Comparison of ENCODE assay signal across 27 cellular contexts in the genomic region with DNA sequence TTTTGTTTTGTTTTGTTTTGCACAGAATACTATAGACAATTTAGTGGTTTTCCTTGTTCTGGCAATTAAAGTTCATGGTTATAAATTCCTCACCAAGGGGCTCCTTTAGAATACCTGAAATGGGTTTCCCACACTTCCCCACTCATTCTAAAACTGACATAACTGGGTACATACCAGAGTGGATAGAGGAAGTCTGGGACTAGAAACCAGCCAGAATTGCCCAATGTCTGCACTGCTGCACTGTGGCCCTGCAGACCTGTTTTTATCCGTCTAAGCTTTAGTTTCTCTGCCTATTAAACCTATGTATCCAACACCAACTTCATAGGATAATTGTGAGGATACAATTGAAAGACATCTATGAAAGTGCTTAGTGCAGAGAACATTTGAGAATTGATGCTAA.
DNase-seq lines count a peak whose midpoint lies in the region; ATAC-seq and TF ChIP-seq lines count a peak whose summit lies in the region.
"Had no signal": no experiment of that assay in that cellular context is flagged by ENCODE, and none has a peak within 500 bp of the region (broad histone marks: within the 10 kb centered on the region; RNA-seq: fewer than 3 reads in every experiment).

No MANE protein-coding gene starts in this region.

- H3K4me1 ChIP-seq in left lung (peaks cover 0 to 15% of the 10 kb centered on the region in 2 donors), aorta (ENCODE audit: control insufficient read depth in 1 of 2, insufficient read depth in 2 of 2, low read length in 2 of 2) (no peaks in the 10 kb centered on the region)
- H3K4me1 ChIP-seq: body of pancreas, Caco-2, esophagus squamous epithelium had no signal

- no peak overlapping the region for H3K4me3 ChIP-seq in left lung
- H3K4me3 ChIP-seq in aorta (ENCODE audit: low read length in 2 of 2) = no peak overlapping the region
- H3K4me3 ChIP-seq: body of pancreas, dorsolateral prefrontal cortex, esophagus squamous epithelium, hepatocyte, lung, tibial nerve had no signal

- intact Hi-C loops in left lung (cut with DNase I) = no loop called here
- intact Hi-C loops in aorta (cut with DNase I) = no loop called here

- WGBS in aorta, 2 donors = 65 to 76% methylated on average over 1 of the region's 1 CpG

- peak; percentile 10 to 32 for DNase-seq in NOMO-1 (lab: John Stamatoyannopoulos, UW; ENCODE audit: unreplicated experiment in 2 of 2)
- no peak for DNase-seq in NOMO-1 treated with dmso at 0.1 percent for 144 hours (lab: John Stamatoyannopoulos, UW; ENCODE audit: unreplicated experiment)
- peak; percentile 9 for DNase-seq in UCSD-AML1 (lab: John Stamatoyannopoulos, UW; ENCODE audit: unreplicated experiment)
- no peak for DNase-seq in left lung
- DNase-seq in aorta = no peak
- DNase-seq: activated CD4-positive, alpha-beta T cell treated with anti-CD3 and anti-CD28 coated beads, Interleukin-2, amount 50 U/mL, for 4 hours; activated CD8-positive, alpha-beta memory T cell treated with anti-CD3 and anti-CD28 coated beads, Interleukin-2, amount 10 ng/mL, durations not matched to agents 7 days and 5 days; activated gamma-delta T cell; activated naive CD8-positive, alpha-beta T cell treated with anti-CD3 and anti-CD28 coated beads, Interleukin-2, amount 10 ng/mL, durations not matched to agents 7 days and 5 days; activated T-cell treated with anti-CD3 and anti-CD28 coated beads, Interleukin-2, amount 50 U/mL, for 4 hours; body of pancreas; Caco-2; cerebellar nuclear complex; DMS53; dorsolateral prefrontal cortex; esophagus squamous epithelium; NCI-H2029 treated with DMSO at 0.1 percent for 48 hours; RPMI8226; stimulated activated CD4-positive, alpha-beta T cell treated with anti-CD3 and anti-CD28 coated beads, Interleukin-15, amount 100 ng/mL, for 24 hours; stimulated activated CD4-positive, alpha-beta T cell treated with anti-CD3 and anti-CD28 coated beads, Interleukin-4, amount 100 ng/mL, for 4 hours had no signal

- H3K36me3 ChIP-seq in left lung (no peaks in the 10 kb centered on the region), aorta (ENCODE audit: control insufficient read depth in 1 of 2, insufficient read depth in 2 of 2, low read length in 1 of 2) (no peaks in the 10 kb centered on the region)
- H3K36me3 ChIP-seq: esophagus squamous epithelium, tibial nerve had no signal

- H3K27ac ChIP-seq in left lung (no peak overlapping the region), aorta (ENCODE audit: low read depth in 1 of 2, low read length in 2 of 2) (no peak overlapping the region)
- H3K27ac ChIP-seq: 22Rv1, body of pancreas, dorsolateral prefrontal cortex, esophagus squamous epithelium, hepatocyte, tibial nerve had no signal

- no peaks in the 10 kb centered on the region for H3K27me3 ChIP-seq in left lung
- no peaks in the 10 kb centered on the region for H3K27me3 ChIP-seq in aorta (ENCODE audit: control insufficient read depth in 1 of 2, insufficient read depth in 2 of 2, low read length in 1 of 2)
- H3K27me3 ChIP-seq: body of pancreas, dorsolateral prefrontal cortex, esophagus squamous epithelium, hepatocyte, tibial nerve had no signal

- ATAC-seq in left lung (peak; percentile 29), GM18909 (IDR thresholded peaks at IDR 0.05; ENCODE audit: poor library complexity, unreplicated experiment) (no peak), GM18907 (IDR thresholded peaks at IDR 0.05; ENCODE audit: unreplicated experiment) (no peak), aorta (ENCODE audit: low FRiP score) (no peak), HG03432 (IDR thresholded peaks at IDR 0.05; ENCODE audit: unreplicated experiment) (no peak)
- ATAC-seq: activated CD8-positive, alpha-beta memory T cell treated with anti-CD3 and anti-CD28 coated beads, Interleukin-2, amount 10 ng/mL, durations not matched to agents 7 days and 5 days; activated T-cell treated with anti-CD3 and anti-CD28 coated beads, Interleukin-2, amount 50 U/mL, for 4 hours; body of pancreas had no signal

- TF ChIP-seq CTCF in left lung (IDR thresholded peaks at IDR 0.05) = no peak

- H3K9me3 ChIP-seq in left lung (no peaks in the 10 kb centered on the region), aorta (ENCODE audit: control insufficient read depth, low read length) (no peaks in the 10 kb centered on the region)
- H3K9me3 ChIP-seq: body of pancreas, Caco-2, esophagus squamous epithelium, tibial nerve had no signal

Comparison
In these comparisons a context has a peak if more than half of its experiments do, and no peak if none do; other contexts are left out.
1. DNase-seq: peak in NOMO-1 (2 of 2) and UCSD-AML1 (single experiment); none in NOMO-1 treated with dmso at 0.1 percent for 144 hours (single experiment), left lung (0 of 2) and aorta (0 of 2).